1 cellular context compared by ENCODE assay signal in genomic region chr3:79297242-79297641, GRCh38.
TF ChIP-seq lines count a peak whose summit lies in the region.

No MANE protein-coding gene starts in this region.

TF ChIP-seq in WTC11, 78 proteins besides CTCF, POLR2A, EP300 and RAD21 (continued from another document):
- TF ChIP-seq ZNF281 (CRISPR knock-in tag; IDR thresholded peaks at IDR 0.05) = no peak
- no peak for TF ChIP-seq NFATC4 (CRISPR knock-in tag; IDR thresholded peaks at IDR 0.05)
- no peak for TF ChIP-seq HMGA2 (CRISPR knock-in tag; IDR thresholded peaks at IDR 0.05)
- TF ChIP-seq E2F4 (CRISPR knock-in tag; IDR thresholded peaks at IDR 0.05; ENCODE audit: borderline replicate concordance, low read depth) = no peak
- TF ChIP-seq MXD4 (CRISPR knock-in tag; IDR thresholded peaks at IDR 0.05; ENCODE audit: borderline replicate concordance) = no peak
- TF ChIP-seq ZNF423 (CRISPR knock-in tag; IDR thresholded peaks at IDR 0.05) = no peak
- TF ChIP-seq ZNF317 (CRISPR knock-in tag; IDR thresholded peaks at IDR 0.05; ENCODE audit: borderline replicate concordance, low read depth) = no peak
- TF ChIP-seq, protein P1, sequence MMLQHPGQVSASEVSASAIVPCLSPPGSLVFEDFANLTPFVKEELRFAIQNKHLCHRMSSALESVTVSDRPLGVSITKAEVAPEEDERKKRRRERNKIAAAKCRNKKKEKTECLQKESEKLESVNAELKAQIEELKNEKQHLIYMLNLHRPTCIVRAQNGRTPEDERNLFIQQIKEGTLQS (CRISPR knock-in tag; conservative IDR thresholded peaks at IDR 0.05) = no peak
- TF ChIP-seq NR1H2 (CRISPR knock-in tag; IDR thresholded peaks at IDR 0.05) = no peak
- TF ChIP-seq, protein P2, sequence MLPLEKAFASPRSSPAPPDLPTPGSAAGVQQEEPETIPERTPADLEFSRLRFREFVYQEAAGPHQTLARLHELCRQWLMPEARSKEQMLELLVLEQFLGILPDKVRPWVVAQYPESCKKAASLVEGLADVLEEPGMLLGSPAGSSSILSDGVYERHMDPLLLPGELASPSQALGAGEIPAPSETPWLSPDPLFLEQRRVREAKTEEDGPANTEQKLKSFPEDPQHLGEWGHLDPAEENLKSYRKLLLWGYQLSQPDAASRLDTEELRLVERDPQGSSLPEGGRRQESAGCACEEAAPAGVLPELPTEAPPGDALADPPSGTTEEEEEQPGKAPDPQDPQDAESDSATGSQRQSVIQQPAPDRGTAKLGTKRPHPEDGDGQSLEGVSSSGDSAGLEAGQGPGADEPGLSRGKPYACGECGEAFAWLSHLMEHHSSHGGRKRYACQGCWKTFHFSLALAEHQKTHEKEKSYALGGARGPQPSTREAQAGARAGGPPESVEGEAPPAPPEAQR (CRISPR knock-in tag; IDR thresholded peaks at IDR 0.05) = no peak
- no peak for TF ChIP-seq ZNF671 (CRISPR knock-in tag; IDR thresholded peaks at IDR 0.05)
- TF ChIP-seq CREB1 (CRISPR knock-in tag; IDR thresholded peaks at IDR 0.05) = no peak
- TF ChIP-seq, protein P3, sequence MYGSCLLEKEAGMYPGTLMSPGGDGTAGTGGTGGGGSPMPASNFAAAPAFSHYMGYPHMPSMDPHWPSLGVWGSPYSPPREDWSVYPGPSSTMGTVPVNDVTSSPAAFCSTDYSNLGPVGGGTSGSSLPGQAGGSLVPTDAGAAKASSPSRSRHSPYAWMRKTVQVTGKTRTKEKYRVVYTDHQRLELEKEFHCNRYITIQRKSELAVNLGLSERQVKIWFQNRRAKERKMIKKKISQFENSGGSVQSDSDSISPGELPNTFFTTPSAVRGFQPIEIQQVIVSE (CRISPR knock-in tag; IDR thresholded peaks at IDR 0.05; ENCODE audit: borderline replicate concordance) = no peak
- TF ChIP-seq ZNF219 (CRISPR knock-in tag; IDR thresholded peaks at IDR 0.05; ENCODE audit: borderline replicate concordance) = no peak
